ENCODE assay signal across 29 cellular contexts in the genomic region with DNA sequence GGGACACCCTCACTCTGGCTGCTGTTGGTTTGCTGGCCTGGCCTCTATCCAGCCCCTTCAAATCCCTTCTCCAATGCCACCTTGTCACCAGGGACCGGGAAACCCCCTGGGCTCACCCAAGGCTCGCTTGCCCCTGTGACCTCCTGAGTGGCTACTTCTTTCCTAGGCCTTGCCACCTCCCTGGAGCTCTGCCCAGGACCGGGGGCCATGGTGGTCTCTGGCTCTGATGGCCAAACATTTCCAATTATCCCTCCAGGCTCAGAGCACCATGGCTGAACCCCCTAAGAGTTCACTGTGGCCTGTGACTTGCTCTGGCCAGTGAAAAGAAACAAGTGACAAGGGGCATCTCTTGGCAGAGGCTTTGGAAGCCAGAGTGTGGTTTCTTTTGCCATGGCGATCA.
"Had no signal": no experiment of that assay in that cellular context is flagged by ENCODE, and none has a peak within 500 bp of the region (broad histone marks: within the 10 kb centered on the region; RNA-seq: fewer than 3 reads in every experiment).

No MANE protein-coding gene starts in this region.

- ATAC-seq: naive thymus-derived CD4-positive, alpha-beta T cell; natural killer cell; pancreas; right cardiac atrium; right lobe of liver; stimulated activated memory B cell treated with anti-CD40 and anti-IgM and Interleukin-4, amounts not matched to agents 10 μg/mL and 1 μg/mL and 100 μg/mL, for 72 hours; stimulated activated naive CD8-positive, alpha-beta T cell treated with anti-CD3 and anti-CD28 coated beads, Interleukin-15, amount 100 ng/mL, for 72 hours; stimulated activated naive CD8-positive, alpha-beta T cell treated with anti-CD3 and anti-CD28 coated beads, Interleukin-15, Interleukin-2, amounts not matched to agents 100 U/mL and 50 U/mL, for 24 hours; upper lobe of right lung had no signal

- H3K4me3 ChIP-seq: neural progenitor cell, pancreas, prostate gland, right lobe of liver, skin epidermis, smooth muscle cell, spleen, suprapubic skin, testis, tibial artery, transverse colon, upper lobe of right lung, uterus had no signal

- H3K4me1 ChIP-seq: neural progenitor cell, pancreas, prostate gland, right lobe of liver, spleen, suprapubic skin, testis, tibial artery, transverse colon, upper lobe of right lung, uterus had no signal

- H3K36me3 ChIP-seq: neural progenitor cell, neutrophil, pancreas, prostate gland, right lobe of liver, spleen, suprapubic skin, tibial artery, transverse colon, upper lobe of right lung, uterus had no signal

- H3K27me3 ChIP-seq: neural progenitor cell, neutrophil, pancreas, right lobe of liver, testis, transverse colon, uterus had no signal

- DNase-seq: naive thymus-derived CD4-positive, alpha-beta T cell; natural killer cell; nucleus accumbens; pancreas; retina; right cardiac atrium; right lobe of liver; spleen; stimulated activated CD4-positive, alpha-beta T cell treated with anti-CD3 and anti-CD28 coated beads, Interleukin-12 subunit alpha, Interleukin-12 subunit beta, amount 100 ng/mL, for 4 hours; stimulated activated CD4-positive, alpha-beta T cell treated with anti-CD3 and anti-CD28 coated beads, Interleukin-1b, Interleukin-23, amount 100 ng/mL, for 48 hours; stimulated activated CD4-positive, alpha-beta T cell treated with anti-CD3 and anti-CD28 coated beads, Interleukin-4, amount 100 ng/mL, for 1 hour; stimulated activated CD4-positive, alpha-beta T cell treated with anti-CD3 and anti-CD28 coated beads, Interleukin-4, amount 100 ng/mL, for 4 hours; stimulated activated CD8-positive, alpha-beta memory T cell treated with anti-CD3 and anti-CD28 coated beads, Interleukin-4, amount 100 ng/mL, for 48 hours; stimulated activated naive CD4-positive, alpha-beta T cell; stimulated activated naive CD8-positive, alpha-beta T cell treated with anti-CD3 and anti-CD28 coated beads, Interleukin-15, amount 100 ng/mL, for 72 hours; stimulated activated naive CD8-positive, alpha-beta T cell treated with anti-CD3 and anti-CD28 coated beads, Interleukin-15, Interleukin-2, amounts not matched to agents 100 U/mL and 50 U/mL, for 24 hours; substantia nigra; testis; transverse colon; uterus had no signal

- H3K27ac ChIP-seq: neural progenitor cell, neutrophil, pancreas, prostate gland, right lobe of liver, skin epidermis, spleen, suprapubic skin, testis, tibial artery, transverse colon, upper lobe of right lung, uterus had no signal

- H3K9me3 ChIP-seq: neutrophil, pancreas, prostate gland, right lobe of liver, suprapubic skin, testis, tibial artery, transverse colon, upper lobe of right lung, uterus had no signal
